Comparison of ENCODE assay signal across 20 cellular contexts in genomic region chr7:3836855-3837254, GRCh38.
DNase-seq lines count a peak whose midpoint lies in the region; ATAC-seq and FAIRE-seq lines count a peak whose summit lies in the region.
"Had no signal": no experiment of that assay in that cellular context is flagged by ENCODE, and none has a peak within 500 bp of the region (broad histone marks: within the 10 kb centered on the region; RNA-seq: fewer than 3 reads in every experiment).

No MANE protein-coding gene starts in this region.

- peak; percentile 28 for DNase-seq in ELR (ENCODE audit: low read depth)
- peak; percentile 4 for DNase-seq in M059J (ENCODE audit: low read depth)
- DNase-seq in dermis blood vessel endothelial cell, result peak; percentile 29
- no peak for DNase-seq in urothelium cell line (ENCODE audit: low spot score)
- DNase-seq in Kasumi-1 (lab: John Stamatoyannopoulos, UW), result no peak
- no peak for DNase-seq in HuH-7.5 (ENCODE audit: low spot score)
- DNase-seq: C1 segment of cervical spinal cord; Calu3; CD4-positive, alpha-beta memory T cell; COR-L47; DMS53; DMS79 treated with DMSO at 0.1 percent for 48 hours; GDM1; GM23248; H7; HCEC 1CT had no signal

- peak; percentile 32 for FAIRE-seq in urothelium cell line (lab: Jason Lieb, UNC)
- FAIRE-seq: GM12878, GM19239, H1 had no signal

- ATAC-seq in HG03354 (IDR thresholded peaks at IDR 0.05; ENCODE audit: poor library complexity, severe bottlenecking, unreplicated experiment), result no peak
- ATAC-seq: GM12878 had no signal

Comparison
In these comparisons a context has a peak if more than half of its experiments do, and no peak if none do; other contexts are left out.
1. DNase-seq: peak in ELR (single experiment), M059J (single experiment) and dermis blood vessel endothelial cell (single experiment); none in urothelium cell line (single experiment), Kasumi-1 (0 of 2) and HuH-7.5 (single experiment).